16 cellular contexts compared by ENCODE assay signal in the genomic region with DNA sequence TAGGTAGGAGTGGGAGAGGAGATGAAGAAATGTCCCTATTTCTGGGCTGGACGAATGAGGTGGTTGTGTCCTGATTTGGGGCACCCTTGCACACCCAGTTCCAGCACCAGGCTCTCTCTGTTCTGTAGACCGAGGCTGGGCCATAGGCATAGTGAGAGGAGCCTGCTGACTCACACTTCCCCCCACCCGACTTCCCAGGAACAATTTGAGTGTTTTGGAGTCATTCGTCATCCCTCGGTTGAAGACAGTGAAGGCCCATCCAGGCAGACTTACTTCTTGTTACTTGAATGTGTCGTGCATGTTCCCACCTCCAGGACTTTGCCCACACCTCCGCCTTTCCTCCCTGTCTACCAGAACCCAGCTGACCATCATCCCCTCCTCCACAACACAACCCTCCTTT.
DNase-seq lines count a peak whose midpoint lies in the region; ATAC-seq and TF ChIP-seq lines count a peak whose summit lies in the region.
"Had no signal": no experiment of that assay in that cellular context is flagged by ENCODE, and none has a peak within 500 bp of the region (broad histone marks: within the 10 kb centered on the region; RNA-seq: fewer than 3 reads in every experiment).

No MANE protein-coding gene starts in this region.

- in situ Hi-C loops in IMR-90 (cut with MboI; ENCODE audit: low sequenced_read_pairs) = loop anchor here (10.0 kb wide), 1 partner anchor 202 kb away; no protein-coding TSS in a partner anchor

- no peak overlapping the region; the same call in 1 of the 2 replicates for H2AK5ac ChIP-seq in IMR-90 (ENCODE audit: low read depth, low read length)

- no peak overlapping the region for H3K18ac ChIP-seq in IMR-90 (ENCODE audit: low read depth, low read length)

- WGBS in IMR-90 (ENCODE audit: extremely low coverage in 2 of 2, insufficient read length in 1 of 2), 2 experiments = no CpG with 5 or more reads among the region's 7 CpGs

- H3K4me2 ChIP-seq in BLaER1 (peak overlapping the region; percentile 28; the same call in 1 of the 2 replicates), IMR-90 (ENCODE audit: low read depth, low read length) (no peak overlapping the region)

- POLR2A ChIA-PET in IMR-90 (lab: Charles Lee; ENCODE audit: unreplicated experiment) = no interaction called here
- POLR2A ChIA-PET in CD4-positive, alpha-beta T cell (lab: Charles Lee) = no interaction called here

- H3K79me1 ChIP-seq in IMR-90 (ENCODE audit: low read depth in 1 of 2, low read length in 2 of 2) = no peaks in the 10 kb centered on the region

- intact Hi-C loops in IMR-90 (cut with micrococcal nuclease) (no loop called here), uterus (cut with DNase I; ENCODE audit: low total_unique reads) (no loop called here)
- intact Hi-C loops in CD4-positive, alpha-beta T cell (cut with DNase I, micrococcal nuclease) = loop anchor here in 1 of 2 experiments (10.0 kb wide), 1 partner anchor 202 kb away; no protein-coding TSS in a partner anchor

- peaks cover 3% of the 10 kb centered on the region for H3K4me1 Mint-ChIP-seq in CD4-positive, alpha-beta T cell (ENCODE audit: low read depth)

- no peak overlapping the region for H4K8ac ChIP-seq in IMR-90 (ENCODE audit: low read depth in 2 of 2, low read length in 2 of 2)

- H3K27me3 Mint-ChIP-seq in CD4-positive, alpha-beta T cell = no peaks in the 10 kb centered on the region

- H3K27ac ChIP-seq in BLaER1 (no peak overlapping the region), IMR-90 (ENCODE audit: insufficient read depth, low read length) (no peak overlapping the region), uterus (no peak overlapping the region)
- H3K27ac ChIP-seq in CD4-positive, alpha-beta T cell (ENCODE audit: low read depth, low read length) = no peak overlapping the region
- H3K27ac ChIP-seq: left ventricle myocardium inferior, stomach, upper lobe of left lung had no signal

- no peak for ATAC-seq in IMR-90 (ENCODE audit: low read depth)
- ATAC-seq in CD4-positive, alpha-beta T cell (ENCODE audit: poor library complexity) = no peak
- ATAC-seq: sciatic nerve had no signal

- no peak overlapping the region for H3K23ac ChIP-seq in IMR-90 (ENCODE audit: low read depth, low read length)

- no peak for TF ChIP-seq RAD21 in IMR-90 (IDR thresholded peaks at IDR 0.05; ENCODE audit: low read length)

- H3K4ac ChIP-seq in IMR-90 (ENCODE audit: low read depth, low read length) = no peak overlapping the region

- dilution Hi-C loops in IMR-90 (cut with HindIII; ENCODE audit: low sequenced_read_pairs, unreplicated experiment) = no loop called here

- CTCF ChIA-PET in IMR-90 (lab: Yijun Ruan, JAX) = interaction anchor here (0.8 kb wide), 1 partner anchor 110 kb away, joined by 3 read pairs; a partner anchor contains a TSS
- CTCF ChIA-PET in CD4-positive, alpha-beta T cell (lab: Charles Lee) = no interaction called here

- no peaks in the 10 kb centered on the region for H4K20me1 ChIP-seq in BLaER1
- H4K20me1 ChIP-seq in IMR-90 (ENCODE audit: insufficient read depth, low read length) = no peaks in the 10 kb centered on the region

- H3K4me3 ChIP-seq in BLaER1 (no peak overlapping the region), IMR-90 (ENCODE audit: insufficient read depth, low read depth, low read length) (no peak overlapping the region), cardiac fibroblast (replicated peaks in 1 of 2; ENCODE audit: low read depth in 2 of 2, low read length in 2 of 2) (no peak overlapping the region), uterus (no peak overlapping the region)
- H3K4me3 ChIP-seq: left ventricle myocardium inferior, stomach, upper lobe of left lung had no signal

- TF ChIP-seq CTCF in IMR-90 (conservative IDR thresholded peaks at IDR 0.05; ENCODE audit: low read depth, low read length) = no peak
- TF ChIP-seq CTCF in cardiac fibroblast (IDR thresholded peaks at IDR 0.05; ENCODE audit: low read depth, low read length) = no peak
- TF ChIP-seq CTCF in uterus (IDR thresholded peaks at IDR 0.05) = no peak
- TF ChIP-seq CTCF in CD4-positive, alpha-beta T cell (IDR thresholded peaks at IDR 0.05) = no peak

- no TSS peak for BruUV-seq in IMR-90 (replicated peaks; lab: Mats Ljungman, UMichigan)

- DNase-seq in IMR-90 (peak; percentile 10), cardiac fibroblast (ENCODE audit: low read depth in 2 of 2) (peak; percentile 13 to 52), left kidney (ENCODE audit: low read depth, low spot score) (peak; percentile 39), uterus (no peak), H4 (ENCODE audit: low spot score) (no peak)
- no peak for DNase-seq in stimulated activated CD4-positive, alpha-beta T cell treated with anti-CD3 and anti-CD28 coated beads, Interleukin-1b, Interleukin-23, amount 100 ng/mL, for 48 hours
- no peak for DNase-seq in CD4-positive, alpha-beta T cell
- DNase-seq: activated gamma-delta T cell, foreskin melanocyte, left ventricle myocardium inferior, MM.1S, NCI-H187, stomach, upper lobe of left lung had no signal

- H3K4me3 Mint-ChIP-seq in CD4-positive, alpha-beta T cell = no peak overlapping the region

- H3K36me3 ChIP-seq in BLaER1 (no peaks in the 10 kb centered on the region), IMR-90 (ENCODE audit: control insufficient read depth, insufficient read depth, low read length) (no peaks in the 10 kb centered on the region), uterus (no peaks in the 10 kb centered on the region)
- H3K36me3 ChIP-seq: left ventricle myocardium inferior, stomach, upper lobe of left lung had no signal

- no peaks in the 10 kb centered on the region for H3K27me3 ChIP-seq in BLaER1
- no peaks in the 10 kb centered on the region for H3K27me3 ChIP-seq in IMR-90 (ENCODE audit: control insufficient read depth, insufficient read depth, low read length)
- no peaks in the 10 kb centered on the region for H3K27me3 ChIP-seq in uterus
- no peaks in the 10 kb centered on the region for H3K27me3 ChIP-seq in CD4-positive, alpha-beta T cell (ENCODE audit: control insufficient read depth, insufficient read depth, low read length)
- H3K27me3 ChIP-seq: stomach, upper lobe of left lung had no signal

- H3K9me3 ChIP-seq in BLaER1 = no peaks in the 10 kb centered on the region
- H3K9me3 ChIP-seq in IMR-90 (ENCODE audit: control insufficient read depth, insufficient read depth, low read length) = no peaks in the 10 kb centered on the region
- no peaks in the 10 kb centered on the region for H3K9me3 ChIP-seq in uterus
- H3K9me3 ChIP-seq in CD4-positive, alpha-beta T cell (ENCODE audit: control insufficient read depth, low read length) = no peaks in the 10 kb centered on the region
- H3K9me3 ChIP-seq: left ventricle myocardium inferior, stomach, upper lobe of left lung had no signal

- H3K14ac ChIP-seq in IMR-90 (replicated peaks; ENCODE audit: low read depth, low read length) = no peak overlapping the region

- H4K5ac ChIP-seq in IMR-90 (ENCODE audit: low read depth, low read length) = no peak overlapping the region

- H2BK120ac ChIP-seq in IMR-90 (ENCODE audit: low read depth, low read length) = no peak overlapping the region

- no peak overlapping the region for H3K27ac Mint-ChIP-seq in CD4-positive, alpha-beta T cell

- H3K9me1 ChIP-seq in IMR-90 (ENCODE audit: insufficient read depth, low read length) = peaks cover 10% of the 10 kb centered on the region

- no peak overlapping the region for H2BK20ac ChIP-seq in IMR-90 (ENCODE audit: low read depth, low read length)

- no peak overlapping the region for H2BK5ac ChIP-seq in IMR-90 (ENCODE audit: low read depth, low read length, poor library complexity, severe bottlenecking)

- no peak overlapping the region for H2AK9ac ChIP-seq in IMR-90 (replicated peaks; ENCODE audit: low read depth, low read length, poor library complexity)

- no peak overlapping the region for H2BK15ac ChIP-seq in IMR-90 (ENCODE audit: low read depth, low read length)

- H4K91ac ChIP-seq in IMR-90 (ENCODE audit: insufficient read depth, low read depth, low read length) = no peak overlapping the region

- H3K56ac ChIP-seq in IMR-90 (ENCODE audit: extremely low read depth, insufficient read depth, low read length) = no peak overlapping the region

- no peaks in the 10 kb centered on the region for H3K9me3 Mint-ChIP-seq in CD4-positive, alpha-beta T cell

- TF ChIP-seq POLR2A in IMR-90 (IDR thresholded peaks at IDR 0.05; ENCODE audit: low read depth, low read length) (no peak), uterus (IDR thresholded peaks at IDR 0.05) (no peak)

- no peak overlapping the region for H2AFZ ChIP-seq in IMR-90 (replicated peaks; ENCODE audit: low read length, poor library complexity)

- no peaks in the 10 kb centered on the region for H3K36me3 Mint-ChIP-seq in CD4-positive, alpha-beta T cell (ENCODE audit: low read depth)

- H3K4me1 ChIP-seq in BLaER1 (peaks cover 17% of the 10 kb centered on the region), IMR-90 (ENCODE audit: control insufficient read depth, insufficient read depth, low read length) (peaks cover 6% of the 10 kb centered on the region), uterus (no peaks in the 10 kb centered on the region)
- H3K4me1 ChIP-seq: upper lobe of left lung had no signal

- H3K9ac ChIP-seq in BLaER1 (no peak overlapping the region), IMR-90 (ENCODE audit: low read depth, low read length) (no peak overlapping the region)

TF ChIP-seq in IMR-90, 13 proteins besides CTCF, POLR2A, EP300 and RAD21:
- TF ChIP-seq, protein P1, sequence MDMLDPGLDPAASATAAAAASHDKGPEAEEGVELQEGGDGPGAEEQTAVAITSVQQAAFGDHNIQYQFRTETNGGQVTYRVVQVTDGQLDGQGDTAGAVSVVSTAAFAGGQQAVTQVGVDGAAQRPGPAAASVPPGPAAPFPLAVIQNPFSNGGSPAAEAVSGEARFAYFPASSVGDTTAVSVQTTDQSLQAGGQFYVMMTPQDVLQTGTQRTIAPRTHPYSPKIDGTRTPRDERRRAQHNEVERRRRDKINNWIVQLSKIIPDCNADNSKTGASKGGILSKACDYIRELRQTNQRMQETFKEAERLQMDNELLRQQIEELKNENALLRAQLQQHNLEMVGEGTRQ (IDR thresholded peaks at IDR 0.05; ENCODE audit: low read depth, low read length) = no peak
- TF ChIP-seq SMC3 (IDR thresholded peaks at IDR 0.05; ENCODE audit: low read depth, low read length) = no peak
- no peak for TF ChIP-seq CEBPB (IDR thresholded peaks at IDR 0.05; ENCODE audit: low read depth, low read length)
- TF ChIP-seq FOS (IDR thresholded peaks at IDR 0.05; ENCODE audit: low read depth, low read length) = no peak
- TF ChIP-seq RFX5 (IDR thresholded peaks at IDR 0.05; ENCODE audit: low read depth, low read length) = no peak
- no peak for TF ChIP-seq BHLHE40 (IDR thresholded peaks at IDR 0.05; ENCODE audit: low read depth, low read length)
- TF ChIP-seq RCOR1 (IDR thresholded peaks at IDR 0.05; ENCODE audit: insufficient replicate concordance, low read length) = no peak
TF ChIP-seq in IMR-90: peak in this region for 0.

Comparison
In these comparisons a context has a peak if more than half of its experiments do, and no peak if none do; other contexts are left out.
1. DNase-seq: peak in IMR-90 (single experiment), cardiac fibroblast (2 of 2) and left kidney (single experiment); none in uterus (0 of 2), stimulated activated CD4-positive, alpha-beta T cell treated with anti-CD3 and anti-CD28 coated beads, Interleukin-1b, Interleukin-23, amount 100 ng/mL, for 48 hours (single experiment), CD4-positive, alpha-beta T cell (0 of 10) and H4 (single experiment).